ENCODE assay signal across 1 cellular context in genomic region chr7:128443817-128444216, GRCh38.
A peak's percentile ranks its signal among the peaks of the same experiment; 100 is the strongest.
TF ChIP-seq lines count a peak whose summit lies in the region.

No MANE protein-coding gene starts in this region.

TF ChIP-seq in K562, 482 proteins besides CTCF, POLR2A, EP300 and RAD21:
- TF ChIP-seq SIRT6 (IDR thresholded peaks at IDR 0.05; ENCODE audit: low read depth, low read length) (no peak), ARID4B (CRISPR knock-in tag; IDR thresholded peaks at IDR 0.05) (0 out of 2 replicates have a peak, but pooled peaks have one; percentile 21), USF1 (CRISPR knock-in tag; IDR thresholded peaks at IDR 0.05) (peak; percentile 3; the same call in 1 of the 2 replicates), SRF (CRISPR knock-in tag; IDR thresholded peaks at IDR 0.05) (no peak), ZBTB40 (IDR thresholded peaks at IDR 0.05) (no peak), ZBTB40 (CRISPR knock-in tag; IDR thresholded peaks at IDR 0.05) (0 out of 2 replicates have a peak, but pooled peaks have one; percentile 1), KDM4B (IDR thresholded peaks at IDR 0.05; ENCODE audit: borderline replicate concordance in 2 of 2, low read depth in 1 of 2) (no peak), ZBTB2 (IDR thresholded peaks at IDR 0.05) (no peak), THRA (IDR thresholded peaks at IDR 0.05) (no peak), KDM1A (IDR thresholded peaks at IDR 0.05) (no peak), ZNF3 (CRISPR knock-in tag; IDR thresholded peaks at IDR 0.05) (no peak)
